Comparison of ENCODE assay signal across 22 cellular contexts in the genomic region with DNA sequence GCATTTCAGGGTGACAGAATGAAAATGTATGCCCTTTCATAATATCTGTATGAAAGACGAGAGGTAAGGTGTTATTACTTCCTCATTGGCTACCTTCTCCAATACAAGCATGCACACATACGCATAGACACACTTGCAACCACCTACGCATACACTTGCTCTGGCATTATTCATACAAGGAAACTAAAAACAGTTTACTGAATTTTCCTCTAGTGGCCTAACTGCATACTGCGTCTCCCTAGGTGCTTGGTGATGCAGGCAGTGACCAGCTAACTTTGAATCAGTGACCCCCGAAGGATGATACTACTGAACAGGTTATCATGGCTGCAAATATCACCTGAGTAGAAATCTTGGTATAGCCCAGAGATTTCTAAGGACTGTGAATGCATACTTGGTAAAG.
DNase-seq lines count a peak whose midpoint lies in the region; ATAC-seq and TF ChIP-seq lines count a peak whose summit lies in the region.
"Had no signal": no experiment of that assay in that cellular context is flagged by ENCODE, and none has a peak within 500 bp of the region (broad histone marks: within the 10 kb centered on the region; RNA-seq: fewer than 3 reads in every experiment).

No MANE protein-coding gene starts in this region.

- intact Hi-C loops in PC-3 (cut with micrococcal nuclease) = no loop called here
- intact Hi-C loops in cardiac septum (cut with DNase I) = no loop called here

- no peak overlapping the region for H3K4me2 ChIP-seq in PC-3 (ENCODE audit: low read length)

- no peaks in the 10 kb centered on the region for H3F3A ChIP-seq in PC-3 (ENCODE audit: low read length, unreplicated experiment)

- DNase-seq in DMS153 (lab: John Stamatoyannopoulos, UW) (peak; percentile 38), DMS153 treated with DMSO at 0.1 percent for 48 hours (lab: John Stamatoyannopoulos, UW; ENCODE audit: unreplicated experiment) (no peak), PC-3 (peak; percentile 35), epithelial cell of proximal tubule (ENCODE audit: low read depth) (no peak), osteocyte (ENCODE audit: extremely low spot score, unreplicated experiment) (no peak), HuH-7 (ENCODE audit: low spot score) (no peak), cardiac septum (ENCODE audit: low spot score) (no peak)
- DNase-seq: activated CD8-positive, alpha-beta T cell treated with anti-CD3 and anti-CD28 coated beads for 36 hours; activated naive CD4-positive, alpha-beta T cell treated with anti-CD3 and anti-CD28 coated beads for 36 hours; activated T-cell treated with anti-CD3 and anti-CD28 coated beads, Interleukin-2, amount 50 U/mL, for 24 hours; effector memory CD8-positive, alpha-beta T cell; GDM1; HFFc6; kidney; natural killer cell; NCI-H524 treated with DMSO at 0.1 percent for 48 hours; SIG-M5; small intestine; stimulated activated CD4-positive, alpha-beta T cell treated with anti-CD3 and anti-CD28 coated beads, Interleukin-4, amount 100 ng/mL, for 24 hours had no signal

- no peaks in the 10 kb centered on the region for H3K27me3 Mint-ChIP-seq in osteocyte (ENCODE audit: unreplicated experiment)
- H3K27me3 Mint-ChIP-seq: activated CD8-positive, alpha-beta T cell treated with anti-CD3 and anti-CD28 coated beads for 36 hours; activated T-cell treated with anti-CD3 and anti-CD28 coated beads, Interleukin-2, amount 50 U/mL, for 24 hours; effector memory CD8-positive, alpha-beta T cell had no signal

- no peaks in the 10 kb centered on the region for H3K9me2 ChIP-seq in PC-3 (replicated peaks; ENCODE audit: low read length)

- POLR2A ChIA-PET in PC-3 (lab: Charles Lee; ENCODE audit: unreplicated experiment) = no interaction called here

- H3K9me3 ChIP-seq in PC-3 (ENCODE audit: low read length) = no peaks in the 10 kb centered on the region
- H3K9me3 ChIP-seq: prostate gland had no signal

- H3K27ac ChIP-seq in PC-3 (ENCODE audit: low read length) = no peak overlapping the region
- H3K27ac ChIP-seq: 22Rv1 had no signal

- no peaks in the 10 kb centered on the region for H3K9me3 Mint-ChIP-seq in osteocyte (ENCODE audit: unreplicated experiment)
- H3K9me3 Mint-ChIP-seq: activated CD8-positive, alpha-beta T cell treated with anti-CD3 and anti-CD28 coated beads for 36 hours; activated naive CD4-positive, alpha-beta T cell treated with anti-CD3 and anti-CD28 coated beads for 36 hours had no signal

- no peak overlapping the region for H2AFZ ChIP-seq in PC-3 (ENCODE audit: low read length)

- H3K4me3 ChIP-seq in PC-3 (ENCODE audit: low read length) (no peak overlapping the region), epithelial cell of proximal tubule (ENCODE audit: low read depth, low read length) (no peak overlapping the region)
- H3K4me3 ChIP-seq: prostate gland had no signal

- H3K79me2 ChIP-seq in PC-3 (ENCODE audit: low read length) = no peaks in the 10 kb centered on the region

- no peaks in the 10 kb centered on the region for H4K20me1 ChIP-seq in PC-3 (ENCODE audit: low read length)

- H3K4me1 Mint-ChIP-seq in osteocyte (ENCODE audit: unreplicated experiment) = peaks cover 10% of the 10 kb centered on the region
- H3K4me1 Mint-ChIP-seq: natural killer cell had no signal

- peaks cover 14% of the 10 kb centered on the region for H3K4me1 ChIP-seq in PC-3 (ENCODE audit: insufficient read depth, low read length)

- ATAC-seq in PC-3 (peak; percentile 33; the same call in 1 of the 2 replicates), GM18511 (IDR thresholded peaks at IDR 0.05; ENCODE audit: unreplicated experiment) (no peak)
- ATAC-seq: activated CD8-positive, alpha-beta T cell treated with anti-CD3 and anti-CD28 coated beads for 36 hours; effector memory CD8-positive, alpha-beta T cell; natural killer cell had no signal

- no peaks in the 10 kb centered on the region for H3K36me3 Mint-ChIP-seq in osteocyte (ENCODE audit: unreplicated experiment)
- H3K36me3 Mint-ChIP-seq: natural killer cell had no signal

- peak; percentile 49 for TF ChIP-seq CTCF in PC-3 (conservative IDR thresholded peaks at IDR 0.05; ENCODE audit: low read depth, low read length)
- peak; percentile 41 for TF ChIP-seq CTCF in epithelial cell of proximal tubule (conservative IDR thresholded peaks at IDR 0.05; ENCODE audit: low read depth, low read length)
- TF ChIP-seq CTCF in osteocyte (IDR thresholded peaks at IDR 0.05) = peak; percentile 13

- no TSS peak for BruUV-seq in PC-3 (replicated peaks; lab: Mats Ljungman, UMichigan)

- no peak overlapping the region for H3K27ac Mint-ChIP-seq in osteocyte (ENCODE audit: unreplicated experiment)
- H3K27ac Mint-ChIP-seq: activated CD8-positive, alpha-beta T cell treated with anti-CD3 and anti-CD28 coated beads for 36 hours; activated naive CD4-positive, alpha-beta T cell treated with anti-CD3 and anti-CD28 coated beads for 36 hours; activated T-cell treated with anti-CD3 and anti-CD28 coated beads, Interleukin-2, amount 50 U/mL, for 24 hours; effector memory CD8-positive, alpha-beta T cell; HFFc6; natural killer cell had no signal

- H3K9ac ChIP-seq in PC-3 (ENCODE audit: low read length) = no peak overlapping the region

- peaks cover 11% of the 10 kb centered on the region; the same call in 1 of the 2 replicates for H3K27me3 ChIP-seq in PC-3 (ENCODE audit: low read length)

- H3K4me3 Mint-ChIP-seq in osteocyte (ENCODE audit: unreplicated experiment) = no peak overlapping the region
- H3K4me3 Mint-ChIP-seq: activated CD8-positive, alpha-beta T cell treated with anti-CD3 and anti-CD28 coated beads for 36 hours; activated naive CD4-positive, alpha-beta T cell treated with anti-CD3 and anti-CD28 coated beads for 36 hours; activated T-cell treated with anti-CD3 and anti-CD28 coated beads, Interleukin-2, amount 50 U/mL, for 24 hours; effector memory CD8-positive, alpha-beta T cell; HFFc6; natural killer cell had no signal

- no peaks in the 10 kb centered on the region for H3K36me3 ChIP-seq in PC-3 (ENCODE audit: low read depth, low read length)
- H3K36me3 ChIP-seq: prostate gland had no signal

- CTCF ChIA-PET in PC-3 (lab: Charles Lee) = no interaction called here

Comparison
In these comparisons a context has a peak if more than half of its experiments do, and no peak if none do; other contexts are left out.
1. DNase-seq: peak in DMS153 (single experiment) and PC-3 (single experiment); none in DMS153 treated with DMSO at 0.1 percent for 48 hours (single experiment), epithelial cell of proximal tubule (single experiment), osteocyte (single experiment), HuH-7 (single experiment) and cardiac septum (single experiment).
2. Peak in every context shown above with its lines, with median percentiles within 50 percentile points of each other: CTCF ChIP-seq.